In genomic region chr11:86068138-86068861, GRCh38 we compare ENCODE assay signal across 8 cellular contexts. TPM values are rescaled to one million over a fixed set of nuclear protein-coding genes. Genes with fewer than 3 reads are reported as not detected.
A peak's percentile ranks its signal among the peaks of the same experiment; 100 is the strongest.
DNase-seq lines count a peak whose midpoint lies in the region; ATAC-seq and TF ChIP-seq lines count a peak whose summit lies in the region.

No MANE protein-coding gene starts in this region.

- peak overlapping the region; percentile 100 for H3K4me3 Mint-ChIP-seq in activated CD4-positive, alpha-beta memory T cell treated with anti-CD3 and anti-CD28 coated beads, Interleukin-2, amount 10 ng/mL, durations not matched to agents 7 days and 5 days
- peak overlapping the region; percentile 99 for H3K4me3 Mint-ChIP-seq in effector memory CD8-positive, alpha-beta T cell

- DNase-seq in GM13976 (ENCODE audit: low spot score): peak; percentile 51
- DNase-seq in HCEC 1CT: peak; percentile 43
- DNase-seq in NCI-H1092 (lab: John Stamatoyannopoulos, UW): peak; percentile 22
- peak; percentile 48 for DNase-seq in activated CD4-positive, alpha-beta memory T cell treated with anti-CD3 and anti-CD28 coated beads, Interleukin-2, amount 10 ng/mL, durations not matched to agents 7 days and 5 days
- peak; percentile 27 to 42 (median 32) for DNase-seq in effector memory CD8-positive, alpha-beta T cell
- peak; percentile 34 for DNase-seq in stimulated activated naive CD4-positive, alpha-beta T cell treated with Interleukin-2 at 50 U/mL for 16 hours (lab: John Stamatoyannopoulos, UW)
- no peak for DNase-seq in T1000 (lab: John Stamatoyannopoulos, UW)

- no peaks in the 10 kb centered on the region for H3K9me3 Mint-ChIP-seq in activated CD4-positive, alpha-beta memory T cell treated with anti-CD3 and anti-CD28 coated beads, Interleukin-2, amount 10 ng/mL, durations not matched to agents 7 days and 5 days
- no peaks in the 10 kb centered on the region for H3K9me3 Mint-ChIP-seq in effector memory CD8-positive, alpha-beta T cell

- peaks cover 21% of the 10 kb centered on the region for H3K4me1 ChIP-seq in mesodermal cell (ENCODE audit: control insufficient read depth, insufficient read depth, low read length, poor library complexity, severe bottlenecking)

- H3K9me3 ChIP-seq in mesodermal cell (ENCODE audit: control insufficient read depth, low read length): no peaks in the 10 kb centered on the region

- H3K27ac ChIP-seq in mesodermal cell (ENCODE audit: low read depth, low read length, severe bottlenecking): peak overlapping the region; percentile 100

- peak; percentile 28 for ATAC-seq in effector memory CD8-positive, alpha-beta T cell (replicated peaks)

- CTCF ChIA-PET in activated CD4-positive, alpha-beta memory T cell treated with anti-CD3 and anti-CD28 coated beads, Interleukin-2, amount 10 ng/mL, durations not matched to agents 7 days and 5 days (lab: Charles Lee): interaction anchor here (0.6 to 7.9 kb wide), 10 partner anchors 10 to 181 kb away, joined by 3 to 84 read pairs (median 7); no protein-coding TSS in a partner anchor

- peak overlapping the region; percentile 96 for H3K4me3 ChIP-seq in mesodermal cell (ENCODE audit: extremely low read depth, insufficient read depth, low read length, poor library complexity, severe bottlenecking)

- no peak for TF ChIP-seq CTCF in GM13976 (IDR thresholded peaks at IDR 0.05; ENCODE audit: borderline replicate concordance, control extremely low read depth, extremely low read depth, insufficient read depth, missing control alignments)

- H3K36me3 ChIP-seq in mesodermal cell (ENCODE audit: control insufficient read depth, insufficient read depth, low read length): no peaks in the 10 kb centered on the region

- H3K4me1 Mint-ChIP-seq in activated CD4-positive, alpha-beta memory T cell treated with anti-CD3 and anti-CD28 coated beads, Interleukin-2, amount 10 ng/mL, durations not matched to agents 7 days and 5 days: peaks cover 33% of the 10 kb centered on the region
- H3K4me1 Mint-ChIP-seq in effector memory CD8-positive, alpha-beta T cell (ENCODE audit: low read depth in 2 of 2): peaks cover 23 to 41% of the 10 kb centered on the region in 2 donors

- peak overlapping the region; percentile 88 for H3K27ac Mint-ChIP-seq in activated CD4-positive, alpha-beta memory T cell treated with anti-CD3 and anti-CD28 coated beads, Interleukin-2, amount 10 ng/mL, durations not matched to agents 7 days and 5 days
- H3K27ac Mint-ChIP-seq in effector memory CD8-positive, alpha-beta T cell: peak overlapping the region; percentile 98

- in situ Hi-C loops in GM13976 (cut with MboI; ENCODE audit: low sequenced_read_pairs, unreplicated experiment): no loop called here

- H3K36me3 Mint-ChIP-seq in activated CD4-positive, alpha-beta memory T cell treated with anti-CD3 and anti-CD28 coated beads, Interleukin-2, amount 10 ng/mL, durations not matched to agents 7 days and 5 days (ENCODE audit: low read depth): peaks cover 38% of the 10 kb centered on the region
- peaks cover 39% of the 10 kb centered on the region for H3K36me3 Mint-ChIP-seq in effector memory CD8-positive, alpha-beta T cell (ENCODE audit: insufficient read depth)

- POLR2A ChIA-PET in activated CD4-positive, alpha-beta memory T cell treated with anti-CD3 and anti-CD28 coated beads, Interleukin-2, amount 10 ng/mL, durations not matched to agents 7 days and 5 days (lab: Charles Lee): interaction anchor here (0.6 to 5.2 kb wide), 35 partner anchors 9 to 439 kb away, joined by 3 to 62 read pairs (median 8); partner anchors contain the start of genes CCDC83, EED, HIKESHI and TMEM126B

- 0 to 1% methylated on average over 32 to 39 of the region's 46 CpGs for WGBS in mesodermal cell (ENCODE audit: insufficient coverage in 2 of 2), 2 experiments

- H3K27me3 Mint-ChIP-seq in activated CD4-positive, alpha-beta memory T cell treated with anti-CD3 and anti-CD28 coated beads, Interleukin-2, amount 10 ng/mL, durations not matched to agents 7 days and 5 days: no peaks in the 10 kb centered on the region
- no peaks in the 10 kb centered on the region for H3K27me3 Mint-ChIP-seq in effector memory CD8-positive, alpha-beta T cell

RNA-seq across cellular contexts. Expression of gene PICALM, which starts 0.6 kb away (rescaled TPM):
- total RNA-seq in activated CD4-positive, alpha-beta memory T cell treated with anti-CD3 and anti-CD28 coated beads, Interleukin-2, amount 10 ng/mL, durations not matched to agents 7 days and 5 days: 100 to 1,000 TPM; 194 to 199 TPM
- polyA plus RNA-seq in mesodermal cell (2013, experiment 1 of 2): 226 TPM
- 234 TPM for polyA plus RNA-seq in mesodermal cell (2013, experiment 2 of 2)
